In the genomic region with DNA sequence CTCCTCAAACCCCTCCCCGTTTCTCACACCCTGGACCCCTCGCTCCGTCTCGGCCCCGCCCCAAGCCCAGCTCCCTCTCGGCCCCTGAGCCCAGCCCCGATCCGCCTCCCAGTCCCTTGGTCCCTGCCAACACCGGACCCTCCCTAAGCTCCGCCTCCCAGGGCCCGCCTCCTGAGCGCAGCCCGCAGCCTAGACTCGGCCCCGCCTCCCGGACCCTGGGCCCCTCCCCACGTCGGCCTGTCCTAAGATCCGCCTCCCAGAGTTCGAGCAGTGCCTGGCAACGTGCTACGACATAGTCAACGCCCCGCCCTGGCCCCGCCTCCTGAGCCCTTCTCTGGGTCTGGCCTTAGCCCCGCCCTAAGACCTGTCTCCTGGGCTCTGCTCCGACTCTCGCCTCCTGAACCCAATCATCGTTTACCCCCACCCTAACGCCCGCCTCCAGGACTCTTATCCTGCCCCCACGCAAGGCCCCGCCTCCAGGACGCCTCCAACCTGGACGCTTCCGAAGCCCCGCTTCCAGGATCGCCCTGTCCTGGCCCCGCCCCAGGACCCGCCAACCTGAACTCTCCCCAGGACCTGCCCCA, we compare ENCODE assay signal across 8 cellular contexts. TPM values are rescaled to one million over a fixed set of nuclear protein-coding genes. Genes with fewer than 3 reads are reported as not detected.
DNase-seq lines count a peak whose midpoint lies in the region; ATAC-seq, FAIRE-seq and TF ChIP-seq lines count a peak whose summit lies in the region.
"Not testable (repeated sequence)": the region's sequence is repeated elsewhere in the genome, so short reads cannot be mapped to it uniquely, and the experiment has no call there.

No MANE protein-coding gene starts in this region.

- peaks cover 25% of the 10 kb centered on the region for H3K36me3 Mint-ChIP-seq in Calu3 (ENCODE audit: insufficient read depth, unreplicated experiment)

- BruUV-seq in Calu3 (replicated peaks; lab: Mats Ljungman, UMichigan); endothelial cell of umbilical vein (replicated peaks; lab: Mats Ljungman, UMichigan): not testable (repeated sequence)

- H3K27me3 Mint-ChIP-seq in Calu3 (ENCODE audit: unreplicated experiment) = not testable (repeated sequence)

- TF ChIP-seq POLR2A in endothelial cell of umbilical vein (IDR thresholded peaks at IDR 0.05; ENCODE audit: low read depth, low read length) = not testable (repeated sequence)

- H3K4me3 ChIP-seq in OCI-LY1 (ENCODE audit: low read depth, low read length, poor library complexity, severe bottlenecking) = peak overlapping the region; percentile 69
- H3K4me3 ChIP-seq in endothelial cell of umbilical vein (replicated peaks in 1 of 3; ENCODE audit: insufficient read depth in 1 of 3, low read depth in 1 of 3, low read length in 3 of 3) = peak overlapping the region in 2 of 3 experiments; percentile 14 to 37

- peak overlapping the region; percentile 87 for H3K27ac Mint-ChIP-seq in Calu3 (ENCODE audit: unreplicated experiment)

- FAIRE-seq in endothelial cell of umbilical vein (lab: Jason Lieb, UNC) = peak; percentile 97

- dilution Hi-C loops in endothelial cell of umbilical vein (cut with MboI; ENCODE audit: extremely low pct_ligation_motif_present, low sequenced_read_pairs) = not testable (repeated sequence)

- not testable (repeated sequence) for H3K9me2 ChIP-seq in OCI-LY1 (ENCODE audit: low read depth, low read length)

- CTCF ChIA-PET in Calu3 (lab: Charles Lee) (interaction anchor here (0.6 to 1.0 kb wide), 3 partner anchors 14 to 149 kb away, joined by 3 to 6 read pairs (median 3); no protein-coding TSS in a partner anchor), endothelial cell of umbilical vein (lab: Charles Lee) (interaction anchor here (1.8 kb wide), 1 partner anchor 149 kb away, joined by 7 read pairs; no protein-coding TSS in a partner anchor)

- peak overlapping the region; percentile 80 for H3K4me2 ChIP-seq in OCI-LY1 (ENCODE audit: low read length)
- H3K4me2 ChIP-seq in endothelial cell of umbilical vein (ENCODE audit: insufficient read depth, low read length) = not testable (repeated sequence)

- H3K27ac ChIP-seq in OCI-LY1 (ENCODE audit: low read depth, low read length, poor library complexity, severe bottlenecking); endothelial cell of umbilical vein (ENCODE audit: insufficient read depth, low read depth, low read length): not testable (repeated sequence)

- ATAC-seq in GM21528 (IDR thresholded peaks at IDR 0.05; ENCODE audit: low FRiP score, unreplicated experiment) = peak; percentile 93

- H3K9ac ChIP-seq in OCI-LY1 (ENCODE audit: low read length) = peak overlapping the region; percentile 60
- not testable (repeated sequence) for H3K9ac ChIP-seq in endothelial cell of umbilical vein (replicated peaks; ENCODE audit: extremely low read depth, insufficient read depth, low read length)

- peaks cover 32% of the 10 kb centered on the region for H3K4me1 Mint-ChIP-seq in Calu3 (ENCODE audit: low read depth, unreplicated experiment)

- POLR2A ChIA-PET in endothelial cell of umbilical vein (lab: Charles Lee) = not testable (repeated sequence)

- H2AFZ ChIP-seq in OCI-LY1 (ENCODE audit: low read length) = not testable (repeated sequence)
- peak overlapping the region; percentile 66 for H2AFZ ChIP-seq in endothelial cell of umbilical vein (ENCODE audit: low read depth, low read length)

- intact Hi-C loops in Calu3 (cut with micrococcal nuclease; ENCODE audit: unreplicated experiment) (loop anchor here (5.0 kb wide), 1 partner anchor 149 kb away; no protein-coding TSS in a partner anchor), endothelial cell of umbilical vein (cut with micrococcal nuclease) (loop anchor here (1.0 to 10.0 kb wide), 5 partner anchors 74 to 559 kb away; a partner anchor contains a TSS)

- peak; percentile 100 for DNase-seq in Calu3
- peak; percentile 82 for DNase-seq in HuH-7 (ENCODE audit: low spot score)
- peak; percentile 97 for DNase-seq in activated T-cell treated with anti-CD3 and anti-CD28 coated beads for 1 hour (ENCODE audit: low read depth)
- peak; percentile 99 for DNase-seq in endothelial cell of umbilical vein (ENCODE audit: low read depth, low spot score)
- DNase-seq in midbrain (lab: John Stamatoyannopoulos, UW) = peak; percentile 98
- DNase-seq in stimulated activated CD8-positive, alpha-beta memory T cell treated with anti-CD3 and anti-CD28 coated beads, Interleukin-15, amount 100 ng/mL, for 48 hours (ENCODE audit: low read depth in 2 of 2) = peak; percentile 96 to 99

- TF ChIP-seq CTCF in Calu3 (IDR thresholded peaks at IDR 0.05; ENCODE audit: unreplicated experiment); OCI-LY1 (IDR thresholded peaks at IDR 0.05; ENCODE audit: low read length); endothelial cell of umbilical vein (IDR thresholded peaks at IDR 0.05; ENCODE audit: extremely low read depth in 1 of 2, insufficient read depth in 1 of 2, low read depth in 1 of 2, low read length in 2 of 2): not testable (repeated sequence)

- not testable (repeated sequence) for H4K20me1 ChIP-seq in OCI-LY1 (ENCODE audit: insufficient read depth, low read length); endothelial cell of umbilical vein (replicated peaks; ENCODE audit: control insufficient read depth, extremely low read depth, insufficient read depth, low read length)

- peak overlapping the region; percentile 87 for H3K4me3 Mint-ChIP-seq in Calu3 (ENCODE audit: low read depth, unreplicated experiment)

- not testable (repeated sequence) for H3K79me2 ChIP-seq in OCI-LY1 (ENCODE audit: insufficient read depth, low read length); endothelial cell of umbilical vein (ENCODE audit: control insufficient read depth, insufficient read depth, low read length)

- not testable (repeated sequence) for H3K9me3 ChIP-seq in OCI-LY1 (ENCODE audit: low read length); endothelial cell of umbilical vein (replicated peaks; ENCODE audit: control insufficient read depth, insufficient read depth, low read length)

- H3K9me1 ChIP-seq in endothelial cell of umbilical vein (replicated peaks; ENCODE audit: control insufficient read depth, extremely low read depth, insufficient read depth, low read length) = not testable (repeated sequence)

- H3K4me1 ChIP-seq in OCI-LY1 (ENCODE audit: insufficient read depth, low read length, severe bottlenecking) = peaks cover 13% of the 10 kb centered on the region
- H3K4me1 ChIP-seq in endothelial cell of umbilical vein (ENCODE audit: control insufficient read depth, extremely low read depth, insufficient read depth, low read length) = not testable (repeated sequence)

- H3K36me3 ChIP-seq in OCI-LY1 (ENCODE audit: insufficient read depth, low read length); endothelial cell of umbilical vein (ENCODE audit: control insufficient read depth in 2 of 2, extremely low read depth in 1 of 2, insufficient read depth in 2 of 2, low read length in 2 of 2): not testable (repeated sequence)

- H3K27me3 ChIP-seq in OCI-LY1 (ENCODE audit: insufficient read depth, low read length); endothelial cell of umbilical vein (ENCODE audit: control insufficient read depth in 2 of 2, insufficient read depth in 2 of 2, low read length in 2 of 2): not testable (repeated sequence)

- H3K9me3 Mint-ChIP-seq in Calu3 (ENCODE audit: low read depth, unreplicated experiment) = not testable (repeated sequence)

- H3F3A ChIP-seq in OCI-LY1 (ENCODE audit: insufficient read depth, low read length) = not testable (repeated sequence)

RNA-seq across cellular contexts. Expression of a gene that starts 53.1 kb away (rescaled TPM):
- total RNA-seq in Calu3 (2022) (0.76 and 0.92 TPM in 2 replicates), endothelial cell of umbilical vein (not detected in 2 replicates)
- polyA plus RNA-seq in endothelial cell of umbilical vein = not detected in 2 replicates
- not detected in 2 replicates for polyA plus RNA-seq in endothelial cell of umbilical vein (2011; cell fraction: cytosol; rRNA removed)
- not detected in 2 replicates for polyA plus RNA-seq in endothelial cell of umbilical vein (2011; cell fraction: nucleus; rRNA removed)
- polyA plus RNA-seq in endothelial cell of umbilical vein (2012) = not detected in 2 replicates
- not detected in 2 replicates for polyA minus RNA-seq in endothelial cell of umbilical vein
- polyA minus RNA-seq in endothelial cell of umbilical vein (2011; cell fraction: cytosol; rRNA and poly(A)+ RNA removed) = not detected
- polyA minus RNA-seq in endothelial cell of umbilical vein (2011; cell fraction: nucleus; rRNA and poly(A)+ RNA removed) = not detected in 2 replicates
